Comparison of ENCODE assay signal across 15 cellular contexts in the genomic region with DNA sequence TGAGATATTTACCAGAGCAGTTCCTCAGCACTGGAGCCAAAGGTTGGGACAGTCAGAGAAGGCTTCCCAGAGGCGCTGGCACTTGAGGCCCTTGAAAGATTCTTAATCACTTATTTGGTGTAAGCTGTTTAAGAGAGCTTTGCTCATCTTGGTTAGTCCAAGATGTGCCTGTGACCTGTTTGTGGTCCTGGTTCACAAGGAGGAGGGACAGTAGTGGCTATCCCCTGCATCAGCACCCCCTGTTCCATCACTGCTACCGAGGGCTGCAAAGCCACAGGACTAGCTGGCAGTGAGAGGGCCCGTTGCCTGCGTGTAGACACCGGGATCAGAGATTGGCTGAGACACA. TPM values are rescaled to one million over a fixed set of nuclear protein-coding genes. Genes with fewer than 3 reads are reported as not detected.
A peak's percentile ranks its signal among the peaks of the same experiment; 100 is the strongest.
DNase-seq lines count a peak whose midpoint lies in the region; ATAC-seq, FAIRE-seq and TF ChIP-seq lines count a peak whose summit lies in the region.
"Had no signal": no experiment of that assay in that cellular context is flagged by ENCODE, and none has a peak within 500 bp of the region (broad histone marks: within the 10 kb centered on the region; RNA-seq: fewer than 3 reads in every experiment).

No MANE protein-coding gene starts in this region.

- no peak overlapping the region for H3K4me3 ChIP-seq in HCT116 (replicated peaks in 1 of 2; ENCODE audit: low read depth in 1 of 2, low read length in 2 of 2)
- H3K4me3 ChIP-seq in body of pancreas: no peak overlapping the region
- peak overlapping the region in 2 of 3 donors; percentile 51 to 52 for H3K4me3 ChIP-seq in right lobe of liver
- H3K4me3 ChIP-seq in small intestine (ENCODE audit: low read depth in 1 of 2, low read length in 2 of 2): peak overlapping the region in 1 of 2 donors; percentile 37
- no peak overlapping the region for H3K4me3 ChIP-seq in coronary artery

- 53 to 70% methylated on average over 5 of the region's 5 CpGs for WGBS in body of pancreas, 2 donors
- WGBS in right lobe of liver (ENCODE audit: insufficient coverage, low coverage, low lambda C conversion rate, missing lambda C conversion rate): 40% methylated on average over 2 of the region's 5 CpGs
- 20 to 64% (median 31%) methylated on average over 5 of the region's 5 CpGs for WGBS in small intestine, 3 donors

- no TSS peak for BruUV-seq in HCT116 (replicated peaks; lab: Mats Ljungman, UMichigan)

- RAD21 ChIA-PET in HCT116 (lab: Charles Lee; ENCODE audit: low non-redundant PET in 1 of 2, low total read pairs in 2 of 2, uncharacterized antibody in 2 of 2, unreplicated experiment in 2 of 2): no interaction called here

- peak overlapping the region; percentile 48 for H3K4me2 ChIP-seq in HCT116 (ENCODE audit: low read length)

- TF ChIP-seq CTCF in HCT116 (IDR thresholded peaks at IDR 0.05 in 2 of 3, conservative IDR thresholded peaks at IDR 0.05 in 1 of 3; ENCODE audit: borderline replicate concordance in 1 of 3, insufficient read depth in 1 of 3, low read depth in 2 of 3, low read length in 2 of 3) (no peak), body of pancreas (IDR thresholded peaks at IDR 0.05) (no peak), right lobe of liver (IDR thresholded peaks at IDR 0.05) (no peak), coronary artery (IDR thresholded peaks at IDR 0.05) (no peak)

- H3K79me2 ChIP-seq in HCT116 (ENCODE audit: insufficient read depth, low read length): no peaks in the 10 kb centered on the region

- H3K27ac ChIP-seq in HCT116 (ENCODE audit: low read depth, low read length) (no peak overlapping the region), body of pancreas (peak overlapping the region; percentile 91 to 96 (median 92)), right lobe of liver (peak overlapping the region; percentile 84 to 92 (median 89)), small intestine (ENCODE audit: low read depth in 1 of 2, low read length in 1 of 2) (peak overlapping the region; percentile 77 to 94), coronary artery (no peak overlapping the region)

- H4K20me1 ChIP-seq in HCT116 (ENCODE audit: insufficient read depth): no peaks in the 10 kb centered on the region

- DNase-seq in HCT116 (ENCODE audit: low read depth, low spot score) (no peak), body of pancreas (no peak), right lobe of liver (peak in 1 of 3 donors; percentile 69), small intestine (peak; percentile 47), superior temporal gyrus (ENCODE audit: extremely low spot score) (no peak), coronary artery (ENCODE audit: low spot score) (no peak)
- DNase-seq: AML-193, GDM1, H7, NCI-H1105, NCI-H1694, NCI-H2081 treated with DMSO at 0.1 percent for 48 hours, RPMI8226, SIG-M5 had no signal

- no peak for TF ChIP-seq POLR2A in HCT116 (IDR thresholded peaks at IDR 0.05; ENCODE audit: borderline replicate concordance, extremely low read depth, insufficient read depth, insufficient read length)
- TF ChIP-seq POLR2A in body of pancreas (IDR thresholded peaks at IDR 0.05): no peak
- TF ChIP-seq POLR2A in right lobe of liver (IDR thresholded peaks at IDR 0.05): no peak

- ATAC-seq in HCT116 (no peak), body of pancreas (no peak), right lobe of liver (peak in 3 of 4 donors; percentile 1 to 37 (median 20)), HG02571 (IDR thresholded peaks at IDR 0.05; ENCODE audit: unreplicated experiment) (no peak)

- CTCF ChIA-PET in HCT116 (lab: Charles Lee): no interaction called here

- H3K4me1 ChIP-seq in HCT116 (ENCODE audit: control insufficient read depth in 1 of 2, insufficient read depth in 2 of 2, low read length in 2 of 2): peaks cover 29 to 54% of the 10 kb centered on the region in 2 experiments
- peaks cover 96% of the 10 kb centered on the region for H3K4me1 ChIP-seq in body of pancreas
- peaks cover 0 to 72% (median 34%) of the 10 kb centered on the region in 4 donors for H3K4me1 ChIP-seq in right lobe of liver
- H3K4me1 ChIP-seq in small intestine (ENCODE audit: control insufficient read depth in 2 of 2, insufficient read depth in 1 of 2, low read depth in 1 of 2, low read length in 1 of 2): peaks cover 7 to 15% of the 10 kb centered on the region in 2 donors

- intact Hi-C loops in HCT116 (cut with micrococcal nuclease): no loop called here
- intact Hi-C loops in body of pancreas (cut with DNase I): no loop called here
- intact Hi-C loops in right lobe of liver (cut with DNase I): no loop called here

- POLR2A ChIA-PET in HCT116 (lab: Charles Lee): no interaction called here

- no peak for FAIRE-seq in small intestine (lab: Jason Lieb, UNC)

- H3K27me3 ChIP-seq in HCT116 (ENCODE audit: insufficient read depth, low read length) (no peaks in the 10 kb centered on the region), body of pancreas (no peaks in the 10 kb centered on the region), right lobe of liver (no peaks in the 10 kb centered on the region), small intestine (ENCODE audit: control insufficient read depth in 2 of 2, insufficient read depth in 2 of 2, low read length in 2 of 2) (no peaks in the 10 kb centered on the region)

- TF ChIP-seq RAD21 in HCT116 (IDR thresholded peaks at IDR 0.05; ENCODE audit: low read depth): no peak

- H3K9ac ChIP-seq in HCT116 (ENCODE audit: low read length): no peak overlapping the region

- no peaks in the 10 kb centered on the region for H3K9me3 ChIP-seq in HCT116 (ENCODE audit: control insufficient read depth in 1 of 2, insufficient read depth in 1 of 2, low read depth in 1 of 2, low read length in 2 of 2)
- H3K9me3 ChIP-seq in body of pancreas: no peaks in the 10 kb centered on the region
- H3K9me3 ChIP-seq in right lobe of liver: no peaks in the 10 kb centered on the region
- H3K9me3 ChIP-seq in small intestine (ENCODE audit: control insufficient read depth, low read depth): no peaks in the 10 kb centered on the region

- H2AFZ ChIP-seq in HCT116 (ENCODE audit: low read depth, low read length, poor library complexity, severe bottlenecking): no peak overlapping the region

- H3K36me3 ChIP-seq in HCT116 (ENCODE audit: control insufficient read depth in 1 of 2, insufficient read depth in 2 of 2, low read length in 2 of 2) (no peaks in the 10 kb centered on the region), body of pancreas (replicated peaks in 1 of 2; ENCODE audit: insufficient read depth in 1 of 2, low read depth in 2 of 2) (no peaks in the 10 kb centered on the region), right lobe of liver (no peaks in the 10 kb centered on the region), small intestine (ENCODE audit: control insufficient read depth in 2 of 2, insufficient read depth in 2 of 2, low read length in 2 of 2) (no peaks in the 10 kb centered on the region)

- no peaks in the 10 kb centered on the region for H3K9me2 ChIP-seq in HCT116 (ENCODE audit: insufficient read depth)

TF ChIP-seq in HCT116, 20 proteins besides CTCF, POLR2A, EP300 and RAD21:
- TF ChIP-seq SRF (IDR thresholded peaks at IDR 0.05; ENCODE audit: low read depth) (no peak), CBX3 (IDR thresholded peaks at IDR 0.05; ENCODE audit: low read depth) (no peak), EZH2 (IDR thresholded peaks at IDR 0.05) (no peak), ZFX (IDR thresholded peaks at IDR 0.05) (no peak), YY1 (IDR thresholded peaks at IDR 0.05; ENCODE audit: extremely low read depth, insufficient replicate concordance, low read depth, low read length) (no peak), TCF7L2 (IDR thresholded peaks at IDR 0.05; ENCODE audit: borderline replicate concordance, extremely low read depth, insufficient read depth, insufficient read length) (no peak), POLR2AphosphoS5 (IDR thresholded peaks at IDR 0.05; ENCODE audit: low read depth, low read length) (no peak)
- TF ChIP-seq, protein P1, sequence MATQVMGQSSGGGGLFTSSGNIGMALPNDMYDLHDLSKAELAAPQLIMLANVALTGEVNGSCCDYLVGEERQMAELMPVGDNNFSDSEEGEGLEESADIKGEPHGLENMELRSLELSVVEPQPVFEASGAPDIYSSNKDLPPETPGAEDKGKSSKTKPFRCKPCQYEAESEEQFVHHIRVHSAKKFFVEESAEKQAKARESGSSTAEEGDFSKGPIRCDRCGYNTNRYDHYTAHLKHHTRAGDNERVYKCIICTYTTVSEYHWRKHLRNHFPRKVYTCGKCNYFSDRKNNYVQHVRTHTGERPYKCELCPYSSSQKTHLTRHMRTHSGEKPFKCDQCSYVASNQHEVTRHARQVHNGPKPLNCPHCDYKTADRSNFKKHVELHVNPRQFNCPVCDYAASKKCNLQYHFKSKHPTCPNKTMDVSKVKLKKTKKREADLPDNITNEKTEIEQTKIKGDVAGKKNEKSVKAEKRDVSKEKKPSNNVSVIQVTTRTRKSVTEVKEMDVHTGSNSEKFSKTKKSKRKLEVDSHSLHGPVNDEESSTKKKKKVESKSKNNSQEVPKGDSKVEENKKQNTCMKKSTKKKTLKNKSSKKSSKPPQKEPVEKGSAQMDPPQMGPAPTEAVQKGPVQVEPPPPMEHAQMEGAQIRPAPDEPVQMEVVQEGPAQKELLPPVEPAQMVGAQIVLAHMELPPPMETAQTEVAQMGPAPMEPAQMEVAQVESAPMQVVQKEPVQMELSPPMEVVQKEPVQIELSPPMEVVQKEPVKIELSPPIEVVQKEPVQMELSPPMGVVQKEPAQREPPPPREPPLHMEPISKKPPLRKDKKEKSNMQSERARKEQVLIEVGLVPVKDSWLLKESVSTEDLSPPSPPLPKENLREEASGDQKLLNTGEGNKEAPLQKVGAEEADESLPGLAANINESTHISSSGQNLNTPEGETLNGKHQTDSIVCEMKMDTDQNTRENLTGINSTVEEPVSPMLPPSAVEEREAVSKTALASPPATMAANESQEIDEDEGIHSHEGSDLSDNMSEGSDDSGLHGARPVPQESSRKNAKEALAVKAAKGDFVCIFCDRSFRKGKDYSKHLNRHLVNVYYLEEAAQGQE (IDR thresholded peaks at IDR 0.05; ENCODE audit: low read depth): no peak

RNA-seq across cellular contexts. Expression of gene VEGFA, which starts 35.7 kb away (rescaled TPM):
- total RNA-seq in HCT116 (2021; ENCODE audit: unreplicated experiment) (112 TPM), body of pancreas (100 to 1,000 TPM in 1 of 2 donors, 10 to 100 TPM in 1; 84.8 to 272 TPM), right lobe of liver (100 to 1,000 TPM in 5 of 6 experiments, 10 to 100 TPM in 1; 91.3 to 571 (median 132) TPM)
- 196 and 304 TPM in 2 replicates for polyA plus RNA-seq in HCT116 (2012)
- polyA plus RNA-seq in small intestine: 100 to 1,000 TPM; 100 to 144 (median 107) TPM

Comparison
In these comparisons a context has a peak if more than half of its experiments do, and no peak if none do; other contexts are left out.
1. ATAC-seq: peak in right lobe of liver (3 of 4); none in HCT116 (single experiment), body of pancreas (single experiment) and HG02571 (single experiment).
2. H3K27ac ChIP-seq: peak in body of pancreas (4 of 4), right lobe of liver (3 of 3) and small intestine (2 of 2); none in HCT116 (single experiment) and coronary artery (0 of 2).
3. H3K4me3 ChIP-seq: peak in right lobe of liver (2 of 3); none in HCT116 (0 of 2), body of pancreas (0 of 2) and coronary artery (single experiment).